In genomic region chr17:17689312-17689711, GRCh38 we compare ENCODE assay signal across 14 cellular contexts.
"Had no signal": no experiment of that assay in that cellular context is flagged by ENCODE, and none has a peak within 500 bp of the region (broad histone marks: within the 10 kb centered on the region; RNA-seq: fewer than 3 reads in every experiment).

No MANE protein-coding gene starts in this region.

- H3K36me3 ChIP-seq: spleen had no signal

- H3K9me3 ChIP-seq: mucosa of descending colon, spleen, testis had no signal

- FAIRE-seq: astrocyte, TTC549 had no signal

- H3K36me3 Mint-ChIP-seq: natural killer cell had no signal

- DNase-seq: activated B cell treated with CpG ODN at 0.5 μM for 24 hours; activated CD4-positive, alpha-beta T cell treated with anti-CD3 and anti-CD28 coated beads, Interleukin-2, amount 10 ng/mL, durations not matched to agents 24 days and 14 days; activated naive CD4-positive, alpha-beta T cell; activated T-cell treated with anti-CD3 and anti-CD28 coated beads for 4 hours; islet precursor cell; mucosa of descending colon; natural killer cell; occipital lobe; spleen; stimulated activated naive CD8-positive, alpha-beta T cell treated with anti-CD3 and anti-CD28 coated beads, Interleukin-15, amount 100 ng/mL, for 72 hours; testis had no signal

- ATAC-seq: mucosa of descending colon; natural killer cell; sciatic nerve; stimulated activated naive CD8-positive, alpha-beta T cell treated with anti-CD3 and anti-CD28 coated beads, Interleukin-15, amount 100 ng/mL, for 72 hours had no signal

- H3K27me3 Mint-ChIP-seq: activated B cell treated with CpG ODN at 0.5 μM for 24 hours; activated CD4-positive, alpha-beta T cell treated with anti-CD3 and anti-CD28 coated beads, Interleukin-2, amount 10 ng/mL, durations not matched to agents 24 days and 14 days; stimulated activated naive CD8-positive, alpha-beta T cell treated with anti-CD3 and anti-CD28 coated beads, Interleukin-15, amount 100 ng/mL, for 72 hours had no signal

- H3K27ac ChIP-seq: testis had no signal

- H3K27ac Mint-ChIP-seq: activated B cell treated with CpG ODN at 0.5 μM for 24 hours; activated CD4-positive, alpha-beta T cell treated with anti-CD3 and anti-CD28 coated beads, Interleukin-2, amount 10 ng/mL, durations not matched to agents 24 days and 14 days; natural killer cell; stimulated activated naive CD8-positive, alpha-beta T cell treated with anti-CD3 and anti-CD28 coated beads, Interleukin-15, amount 100 ng/mL, for 72 hours had no signal

- H3K27me3 ChIP-seq: spleen, testis had no signal

- H3K4me3 ChIP-seq: mucosa of descending colon, spleen, testis had no signal

- H3K9me3 Mint-ChIP-seq: activated B cell treated with CpG ODN at 0.5 μM for 24 hours; activated CD4-positive, alpha-beta T cell treated with anti-CD3 and anti-CD28 coated beads, Interleukin-2, amount 10 ng/mL, durations not matched to agents 24 days and 14 days; natural killer cell; stimulated activated naive CD8-positive, alpha-beta T cell treated with anti-CD3 and anti-CD28 coated beads, Interleukin-15, amount 100 ng/mL, for 72 hours had no signal

- H3K4me3 Mint-ChIP-seq: activated B cell treated with CpG ODN at 0.5 μM for 24 hours; activated CD4-positive, alpha-beta T cell treated with anti-CD3 and anti-CD28 coated beads, Interleukin-2, amount 10 ng/mL, durations not matched to agents 24 days and 14 days; natural killer cell; stimulated activated naive CD8-positive, alpha-beta T cell treated with anti-CD3 and anti-CD28 coated beads, Interleukin-15, amount 100 ng/mL, for 72 hours had no signal
